In genomic region chr10:71259282-71259681, GRCh38 we compare ENCODE assay signal across 2 cellular contexts.
TF ChIP-seq lines count a peak whose summit lies in the region.

No MANE protein-coding gene starts in this region.

TF ChIP-seq in SK-N-SH, 30 proteins besides CTCF, POLR2A, EP300 and RAD21 (continued from another document):
- TF ChIP-seq MAX (IDR thresholded peaks at IDR 0.05; ENCODE audit: low read depth) = no peak
- no peak for TF ChIP-seq RXRA (IDR thresholded peaks at IDR 0.05; ENCODE audit: borderline replicate concordance, low read depth)
- no peak for TF ChIP-seq PBX3 (IDR thresholded peaks at IDR 0.05)
- no peak for TF ChIP-seq USF2 (IDR thresholded peaks at IDR 0.05; ENCODE audit: borderline replicate concordance, low read depth, low read length)
- TF ChIP-seq MEF2A (IDR thresholded peaks at IDR 0.05; ENCODE audit: borderline replicate concordance, low read depth) = no peak
- TF ChIP-seq JUND (IDR thresholded peaks at IDR 0.05) = no peak

TF ChIP-seq in SK-N-SH treated with all-trans-retinoic acid at 6 μM for 48 hours, 23 proteins besides CTCF, POLR2A, EP300 and RAD21 (continued from another document):
- TF ChIP-seq ZC3H10 (CRISPR knock-in tag; IDR thresholded peaks at IDR 0.05) (no peak), ESRRG (CRISPR knock-in tag; IDR thresholded peaks at IDR 0.05) (no peak), CSDC2 (CRISPR knock-in tag; IDR thresholded peaks at IDR 0.05) (no peak), PPARA (CRISPR knock-in tag; IDR thresholded peaks at IDR 0.05; ENCODE audit: borderline replicate concordance) (no peak), ZNF8 (CRISPR knock-in tag; IDR thresholded peaks at IDR 0.05) (no peak), BACH2 (CRISPR knock-in tag; IDR thresholded peaks at IDR 0.05; ENCODE audit: borderline replicate concordance) (no peak), ARNTL (CRISPR knock-in tag; IDR thresholded peaks at IDR 0.05; ENCODE audit: borderline replicate concordance, low read depth) (no peak)
